ENCODE assay signal across 2 cellular contexts in the genomic region with DNA sequence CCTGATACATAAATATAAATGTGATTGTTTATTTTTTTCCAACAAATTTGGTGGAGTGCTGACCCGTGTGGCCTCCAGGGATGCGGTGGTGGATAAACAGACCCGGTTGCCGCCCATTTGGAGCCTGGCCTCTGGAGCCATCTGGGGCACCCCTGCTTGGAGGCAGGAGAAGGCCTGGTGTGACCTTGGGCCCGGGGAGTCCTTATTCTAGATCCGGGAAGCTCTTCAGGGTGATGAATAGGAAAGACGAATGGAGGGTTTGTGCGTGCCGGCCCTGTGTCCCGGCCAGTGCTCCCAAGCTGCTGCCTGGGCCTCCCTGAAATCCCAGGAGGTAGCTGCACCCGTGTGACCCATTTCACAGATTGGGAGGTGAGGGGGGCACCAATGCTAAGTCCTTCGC.
TF ChIP-seq lines count a peak whose summit lies in the region.

No MANE protein-coding gene starts in this region.

TF ChIP-seq in SK-N-SH, 30 proteins besides CTCF, POLR2A, EP300 and RAD21 (continued from another document):
- TF ChIP-seq, protein P1, sequence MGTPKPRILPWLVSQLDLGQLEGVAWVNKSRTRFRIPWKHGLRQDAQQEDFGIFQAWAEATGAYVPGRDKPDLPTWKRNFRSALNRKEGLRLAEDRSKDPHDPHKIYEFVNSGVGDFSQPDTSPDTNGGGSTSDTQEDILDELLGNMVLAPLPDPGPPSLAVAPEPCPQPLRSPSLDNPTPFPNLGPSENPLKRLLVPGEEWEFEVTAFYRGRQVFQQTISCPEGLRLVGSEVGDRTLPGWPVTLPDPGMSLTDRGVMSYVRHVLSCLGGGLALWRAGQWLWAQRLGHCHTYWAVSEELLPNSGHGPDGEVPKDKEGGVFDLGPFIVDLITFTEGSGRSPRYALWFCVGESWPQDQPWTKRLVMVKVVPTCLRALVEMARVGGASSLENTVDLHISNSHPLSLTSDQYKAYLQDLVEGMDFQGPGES (IDR thresholded peaks at IDR 0.05; ENCODE audit: low read depth, low read length), result no peak
- TF ChIP-seq GABPA (IDR thresholded peaks at IDR 0.05; ENCODE audit: low read depth), result no peak
- no peak for TF ChIP-seq SIN3A (IDR thresholded peaks at IDR 0.05; ENCODE audit: borderline replicate concordance, low read depth, low read length)
- no peak for TF ChIP-seq MEF2A (IDR thresholded peaks at IDR 0.05; ENCODE audit: borderline replicate concordance, low read depth)
- TF ChIP-seq TAF1 (IDR thresholded peaks at IDR 0.05; ENCODE audit: borderline replicate concordance, low read depth, low read length), result no peak
- no peak for TF ChIP-seq NRF1 (IDR thresholded peaks at IDR 0.05; ENCODE audit: low read depth, low read length)
- no peak for TF ChIP-seq RFX5 (IDR thresholded peaks at IDR 0.05; ENCODE audit: low read length)
- TF ChIP-seq FOXJ3 (CRISPR knock-in tag; IDR thresholded peaks at IDR 0.05), result no peak
- TF ChIP-seq RXRA (IDR thresholded peaks at IDR 0.05; ENCODE audit: borderline replicate concordance, low read depth), result no peak
- TF ChIP-seq, protein P2, sequence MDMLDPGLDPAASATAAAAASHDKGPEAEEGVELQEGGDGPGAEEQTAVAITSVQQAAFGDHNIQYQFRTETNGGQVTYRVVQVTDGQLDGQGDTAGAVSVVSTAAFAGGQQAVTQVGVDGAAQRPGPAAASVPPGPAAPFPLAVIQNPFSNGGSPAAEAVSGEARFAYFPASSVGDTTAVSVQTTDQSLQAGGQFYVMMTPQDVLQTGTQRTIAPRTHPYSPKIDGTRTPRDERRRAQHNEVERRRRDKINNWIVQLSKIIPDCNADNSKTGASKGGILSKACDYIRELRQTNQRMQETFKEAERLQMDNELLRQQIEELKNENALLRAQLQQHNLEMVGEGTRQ (IDR thresholded peaks at IDR 0.05; ENCODE audit: borderline replicate concordance, low read depth, low read length), result no peak
- TF ChIP-seq, protein P3, sequence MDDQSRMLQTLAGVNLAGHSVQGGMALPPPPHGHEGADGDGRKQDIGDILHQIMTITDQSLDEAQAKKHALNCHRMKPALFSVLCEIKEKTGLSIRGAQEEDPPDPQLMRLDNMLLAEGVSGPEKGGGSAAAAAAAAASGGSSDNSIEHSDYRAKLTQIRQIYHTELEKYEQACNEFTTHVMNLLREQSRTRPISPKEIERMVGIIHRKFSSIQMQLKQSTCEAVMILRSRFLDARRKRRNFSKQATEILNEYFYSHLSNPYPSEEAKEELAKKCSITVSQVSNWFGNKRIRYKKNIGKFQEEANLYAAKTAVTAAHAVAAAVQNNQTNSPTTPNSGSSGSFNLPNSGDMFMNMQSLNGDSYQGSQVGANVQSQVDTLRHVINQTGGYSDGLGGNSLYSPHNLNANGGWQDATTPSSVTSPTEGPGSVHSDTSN (IDR thresholded peaks at IDR 0.05), result no peak
- TF ChIP-seq, protein P4, sequence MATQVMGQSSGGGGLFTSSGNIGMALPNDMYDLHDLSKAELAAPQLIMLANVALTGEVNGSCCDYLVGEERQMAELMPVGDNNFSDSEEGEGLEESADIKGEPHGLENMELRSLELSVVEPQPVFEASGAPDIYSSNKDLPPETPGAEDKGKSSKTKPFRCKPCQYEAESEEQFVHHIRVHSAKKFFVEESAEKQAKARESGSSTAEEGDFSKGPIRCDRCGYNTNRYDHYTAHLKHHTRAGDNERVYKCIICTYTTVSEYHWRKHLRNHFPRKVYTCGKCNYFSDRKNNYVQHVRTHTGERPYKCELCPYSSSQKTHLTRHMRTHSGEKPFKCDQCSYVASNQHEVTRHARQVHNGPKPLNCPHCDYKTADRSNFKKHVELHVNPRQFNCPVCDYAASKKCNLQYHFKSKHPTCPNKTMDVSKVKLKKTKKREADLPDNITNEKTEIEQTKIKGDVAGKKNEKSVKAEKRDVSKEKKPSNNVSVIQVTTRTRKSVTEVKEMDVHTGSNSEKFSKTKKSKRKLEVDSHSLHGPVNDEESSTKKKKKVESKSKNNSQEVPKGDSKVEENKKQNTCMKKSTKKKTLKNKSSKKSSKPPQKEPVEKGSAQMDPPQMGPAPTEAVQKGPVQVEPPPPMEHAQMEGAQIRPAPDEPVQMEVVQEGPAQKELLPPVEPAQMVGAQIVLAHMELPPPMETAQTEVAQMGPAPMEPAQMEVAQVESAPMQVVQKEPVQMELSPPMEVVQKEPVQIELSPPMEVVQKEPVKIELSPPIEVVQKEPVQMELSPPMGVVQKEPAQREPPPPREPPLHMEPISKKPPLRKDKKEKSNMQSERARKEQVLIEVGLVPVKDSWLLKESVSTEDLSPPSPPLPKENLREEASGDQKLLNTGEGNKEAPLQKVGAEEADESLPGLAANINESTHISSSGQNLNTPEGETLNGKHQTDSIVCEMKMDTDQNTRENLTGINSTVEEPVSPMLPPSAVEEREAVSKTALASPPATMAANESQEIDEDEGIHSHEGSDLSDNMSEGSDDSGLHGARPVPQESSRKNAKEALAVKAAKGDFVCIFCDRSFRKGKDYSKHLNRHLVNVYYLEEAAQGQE (IDR thresholded peaks at IDR 0.05; ENCODE audit: low read depth, low read length), result no peak
- TF ChIP-seq, protein P5, sequence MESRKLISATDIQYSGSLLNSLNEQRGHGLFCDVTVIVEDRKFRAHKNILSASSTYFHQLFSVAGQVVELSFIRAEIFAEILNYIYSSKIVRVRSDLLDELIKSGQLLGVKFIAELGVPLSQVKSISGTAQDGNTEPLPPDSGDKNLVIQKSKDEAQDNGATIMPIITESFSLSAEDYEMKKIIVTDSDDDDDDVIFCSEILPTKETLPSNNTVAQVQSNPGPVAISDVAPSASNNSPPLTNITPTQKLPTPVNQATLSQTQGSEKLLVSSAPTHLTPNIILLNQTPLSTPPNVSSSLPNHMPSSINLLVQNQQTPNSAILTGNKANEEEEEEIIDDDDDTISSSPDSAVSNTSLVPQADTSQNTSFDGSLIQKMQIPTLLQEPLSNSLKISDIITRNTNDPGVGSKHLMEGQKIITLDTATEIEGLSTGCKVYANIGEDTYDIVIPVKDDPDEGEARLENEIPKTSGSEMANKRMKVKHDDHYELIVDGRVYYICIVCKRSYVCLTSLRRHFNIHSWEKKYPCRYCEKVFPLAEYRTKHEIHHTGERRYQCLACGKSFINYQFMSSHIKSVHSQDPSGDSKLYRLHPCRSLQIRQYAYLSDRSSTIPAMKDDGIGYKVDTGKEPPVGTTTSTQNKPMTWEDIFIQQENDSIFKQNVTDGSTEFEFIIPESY (IDR thresholded peaks at IDR 0.05; ENCODE audit: borderline replicate concordance, low read depth), result no peak
- no peak for TF ChIP-seq ELF1 (IDR thresholded peaks at IDR 0.05)
- TF ChIP-seq JUND (IDR thresholded peaks at IDR 0.05), result no peak

TF ChIP-seq in SK-N-SH treated with all-trans-retinoic acid at 6 μM for 48 hours, 23 proteins besides CTCF, POLR2A, EP300 and RAD21 (continued from another document):
- TF ChIP-seq, protein P6, sequence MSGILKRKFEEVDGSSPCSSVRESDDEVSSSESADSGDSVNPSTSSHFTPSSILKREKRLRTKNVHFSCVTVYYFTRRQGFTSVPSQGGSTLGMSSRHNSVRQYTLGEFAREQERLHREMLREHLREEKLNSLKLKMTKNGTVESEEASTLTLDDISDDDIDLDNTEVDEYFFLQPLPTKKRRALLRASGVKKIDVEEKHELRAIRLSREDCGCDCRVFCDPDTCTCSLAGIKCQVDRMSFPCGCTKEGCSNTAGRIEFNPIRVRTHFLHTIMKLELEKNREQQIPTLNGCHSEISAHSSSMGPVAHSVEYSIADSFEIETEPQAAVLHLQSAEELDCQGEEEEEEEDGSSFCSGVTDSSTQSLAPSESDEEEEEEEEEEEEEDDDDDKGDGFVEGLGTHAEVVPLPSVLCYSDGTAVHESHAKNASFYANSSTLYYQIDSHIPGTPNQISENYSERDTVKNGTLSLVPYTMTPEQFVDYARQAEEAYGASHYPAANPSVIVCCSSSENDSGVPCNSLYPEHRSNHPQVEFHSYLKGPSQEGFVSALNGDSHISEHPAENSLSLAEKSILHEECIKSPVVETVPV (CRISPR knock-in tag; IDR thresholded peaks at IDR 0.05), result no peak
- TF ChIP-seq, protein P7, sequence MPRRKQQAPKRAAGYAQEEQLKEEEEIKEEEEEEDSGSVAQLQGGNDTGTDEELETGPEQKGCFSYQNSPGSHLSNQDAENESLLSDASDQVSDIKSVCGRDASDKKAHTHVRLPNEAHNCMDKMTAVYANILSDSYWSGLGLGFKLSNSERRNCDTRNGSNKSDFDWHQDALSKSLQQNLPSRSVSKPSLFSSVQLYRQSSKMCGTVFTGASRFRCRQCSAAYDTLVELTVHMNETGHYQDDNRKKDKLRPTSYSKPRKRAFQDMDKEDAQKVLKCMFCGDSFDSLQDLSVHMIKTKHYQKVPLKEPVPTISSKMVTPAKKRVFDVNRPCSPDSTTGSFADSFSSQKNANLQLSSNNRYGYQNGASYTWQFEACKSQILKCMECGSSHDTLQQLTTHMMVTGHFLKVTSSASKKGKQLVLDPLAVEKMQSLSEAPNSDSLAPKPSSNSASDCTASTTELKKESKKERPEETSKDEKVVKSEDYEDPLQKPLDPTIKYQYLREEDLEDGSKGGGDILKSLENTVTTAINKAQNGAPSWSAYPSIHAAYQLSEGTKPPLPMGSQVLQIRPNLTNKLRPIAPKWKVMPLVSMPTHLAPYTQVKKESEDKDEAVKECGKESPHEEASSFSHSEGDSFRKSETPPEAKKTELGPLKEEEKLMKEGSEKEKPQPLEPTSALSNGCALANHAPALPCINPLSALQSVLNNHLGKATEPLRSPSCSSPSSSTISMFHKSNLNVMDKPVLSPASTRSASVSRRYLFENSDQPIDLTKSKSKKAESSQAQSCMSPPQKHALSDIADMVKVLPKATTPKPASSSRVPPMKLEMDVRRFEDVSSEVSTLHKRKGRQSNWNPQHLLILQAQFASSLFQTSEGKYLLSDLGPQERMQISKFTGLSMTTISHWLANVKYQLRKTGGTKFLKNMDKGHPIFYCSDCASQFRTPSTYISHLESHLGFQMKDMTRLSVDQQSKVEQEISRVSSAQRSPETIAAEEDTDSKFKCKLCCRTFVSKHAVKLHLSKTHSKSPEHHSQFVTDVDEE (CRISPR knock-in tag; IDR thresholded peaks at IDR 0.05), result no peak
- TF ChIP-seq ZC3H10 (CRISPR knock-in tag; IDR thresholded peaks at IDR 0.05) (no peak), GLIS3 (CRISPR knock-in tag; IDR thresholded peaks at IDR 0.05) (no peak), ISL1 (CRISPR knock-in tag; IDR thresholded peaks at IDR 0.05) (no peak), ZNF70 (CRISPR knock-in tag; IDR thresholded peaks at IDR 0.05) (no peak), PPARA (CRISPR knock-in tag; IDR thresholded peaks at IDR 0.05; ENCODE audit: borderline replicate concordance) (no peak), ARNTL (CRISPR knock-in tag; IDR thresholded peaks at IDR 0.05; ENCODE audit: borderline replicate concordance, low read depth) (no peak), ZNF8 (CRISPR knock-in tag; IDR thresholded peaks at IDR 0.05) (no peak), TCF4 (CRISPR knock-in tag; IDR thresholded peaks at IDR 0.05; ENCODE audit: borderline replicate concordance) (no peak), ZNF565 (CRISPR knock-in tag; conservative IDR thresholded peaks at IDR 0.05; ENCODE audit: low read depth) (no peak), ZFP30 (CRISPR knock-in tag; IDR thresholded peaks at IDR 0.05) (no peak), BACH2 (CRISPR knock-in tag; IDR thresholded peaks at IDR 0.05; ENCODE audit: borderline replicate concordance) (no peak)
- TF ChIP-seq, protein P8, sequence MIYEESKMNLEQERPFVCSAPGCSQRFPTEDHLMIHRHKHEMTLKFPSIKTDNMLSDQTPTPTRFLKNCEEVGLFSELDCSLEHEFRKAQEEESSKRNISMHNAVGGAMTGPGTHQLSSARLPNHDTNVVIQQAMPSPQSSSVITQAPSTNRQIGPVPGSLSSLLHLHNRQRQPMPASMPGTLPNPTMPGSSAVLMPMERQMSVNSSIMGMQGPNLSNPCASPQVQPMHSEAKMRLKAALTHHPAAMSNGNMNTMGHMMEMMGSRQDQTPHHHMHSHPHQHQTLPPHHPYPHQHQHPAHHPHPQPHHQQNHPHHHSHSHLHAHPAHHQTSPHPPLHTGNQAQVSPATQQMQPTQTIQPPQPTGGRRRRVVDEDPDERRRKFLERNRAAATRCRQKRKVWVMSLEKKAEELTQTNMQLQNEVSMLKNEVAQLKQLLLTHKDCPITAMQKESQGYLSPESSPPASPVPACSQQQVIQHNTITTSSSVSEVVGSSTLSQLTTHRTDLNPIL (CRISPR knock-in tag; IDR thresholded peaks at IDR 0.05; ENCODE audit: low read depth), result no peak
- TF ChIP-seq, protein P9, sequence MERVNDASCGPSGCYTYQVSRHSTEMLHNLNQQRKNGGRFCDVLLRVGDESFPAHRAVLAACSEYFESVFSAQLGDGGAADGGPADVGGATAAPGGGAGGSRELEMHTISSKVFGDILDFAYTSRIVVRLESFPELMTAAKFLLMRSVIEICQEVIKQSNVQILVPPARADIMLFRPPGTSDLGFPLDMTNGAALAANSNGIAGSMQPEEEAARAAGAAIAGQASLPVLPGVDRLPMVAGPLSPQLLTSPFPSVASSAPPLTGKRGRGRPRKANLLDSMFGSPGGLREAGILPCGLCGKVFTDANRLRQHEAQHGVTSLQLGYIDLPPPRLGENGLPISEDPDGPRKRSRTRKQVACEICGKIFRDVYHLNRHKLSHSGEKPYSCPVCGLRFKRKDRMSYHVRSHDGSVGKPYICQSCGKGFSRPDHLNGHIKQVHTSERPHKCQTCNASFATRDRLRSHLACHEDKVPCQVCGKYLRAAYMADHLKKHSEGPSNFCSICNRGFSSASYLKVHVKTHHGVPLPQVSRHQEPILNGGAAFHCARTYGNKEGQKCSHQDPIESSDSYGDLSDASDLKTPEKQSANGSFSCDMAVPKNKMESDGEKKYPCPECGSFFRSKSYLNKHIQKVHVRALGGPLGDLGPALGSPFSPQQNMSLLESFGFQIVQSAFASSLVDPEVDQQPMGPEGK (CRISPR knock-in tag; IDR thresholded peaks at IDR 0.05; ENCODE audit: borderline replicate concordance), result no peak
